8 cellular contexts compared by ENCODE assay signal in the genomic region with DNA sequence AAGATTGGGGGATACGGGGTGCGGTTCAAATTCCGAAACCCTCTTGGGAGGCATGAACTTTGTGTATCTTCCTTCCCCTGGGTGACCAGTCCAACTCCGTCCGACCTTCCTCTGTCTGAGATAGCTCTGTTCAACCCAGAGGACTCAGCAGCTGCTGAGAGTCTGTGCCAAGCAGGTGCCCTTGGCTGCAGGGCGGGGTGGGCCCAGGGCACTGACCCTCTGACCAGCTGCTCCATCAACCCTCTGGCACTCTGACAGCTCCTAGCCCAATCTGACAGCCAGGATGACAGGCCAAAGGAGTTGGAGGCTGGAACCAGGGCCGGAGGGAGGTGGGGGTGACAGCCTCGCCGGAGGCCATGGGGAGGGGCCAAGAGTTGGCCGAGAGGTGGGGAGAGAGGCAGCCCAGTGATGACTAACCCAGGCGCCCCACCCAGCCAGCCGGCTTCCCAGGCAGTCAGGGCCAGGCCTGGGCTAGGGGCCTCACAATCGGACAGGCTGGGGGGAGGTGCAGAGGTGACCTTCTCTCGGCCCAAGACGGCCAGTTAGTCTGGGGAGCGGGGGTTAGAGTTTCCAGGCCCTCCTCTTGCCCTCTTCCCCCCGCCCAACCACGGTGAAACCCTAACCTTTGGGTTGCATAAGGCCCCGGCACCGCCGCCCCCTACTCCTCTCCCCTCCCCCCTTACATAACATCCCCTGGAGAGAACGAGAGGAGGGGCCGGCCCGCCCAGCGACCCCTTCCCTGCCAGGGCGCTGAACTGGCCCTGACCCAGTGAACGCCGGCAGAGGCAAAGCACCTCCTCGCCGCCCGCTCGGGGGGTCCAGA.
DNase-seq lines count a peak whose midpoint lies in the region; ATAC-seq lines count a peak whose summit lies in the region.

No MANE protein-coding gene starts in this region.

- ATAC-seq in GM21529 (IDR thresholded peaks at IDR 0.05; ENCODE audit: unreplicated experiment) (no peak), GM18909 (IDR thresholded peaks at IDR 0.05; ENCODE audit: poor library complexity, unreplicated experiment) (no peak)

- H3K36me3 ChIP-seq in neuron (ENCODE audit: insufficient read depth, low read length): no peaks in the 10 kb centered on the region

- no peaks in the 10 kb centered on the region for H3K9me3 ChIP-seq in neuron (ENCODE audit: low read length)

- peak overlapping the region; percentile 74 for H3K4me3 ChIP-seq in neuron (ENCODE audit: low read length)

- no peak overlapping the region for H2AFZ ChIP-seq in neuron (ENCODE audit: low read depth, low read length)

- DNase-seq in GM03348 (ENCODE audit: low spot score): peak; percentile 93
- DNase-seq in NOMO-1 treated with DMSO at 0.1 percent for 48 hours (lab: John Stamatoyannopoulos, UW; ENCODE audit: unreplicated experiment): peak; percentile 23
- peak in 3 of 4 experiments; percentile 13 to 25 (median 23) for DNase-seq in activated naive CD4-positive, alpha-beta T cell (lab: John Stamatoyannopoulos, UW)
- DNase-seq in foreskin melanocyte: peak; percentile 60
- DNase-seq in midbrain (lab: John Stamatoyannopoulos, UW): no peak

- no peaks in the 10 kb centered on the region for H3K27me3 ChIP-seq in neuron (ENCODE audit: insufficient read depth, low read length)

- H3K4me1 ChIP-seq in neuron (ENCODE audit: insufficient read depth, low read length): peaks cover 27% of the 10 kb centered on the region
